2 cellular contexts compared by ENCODE assay signal in the genomic region with DNA sequence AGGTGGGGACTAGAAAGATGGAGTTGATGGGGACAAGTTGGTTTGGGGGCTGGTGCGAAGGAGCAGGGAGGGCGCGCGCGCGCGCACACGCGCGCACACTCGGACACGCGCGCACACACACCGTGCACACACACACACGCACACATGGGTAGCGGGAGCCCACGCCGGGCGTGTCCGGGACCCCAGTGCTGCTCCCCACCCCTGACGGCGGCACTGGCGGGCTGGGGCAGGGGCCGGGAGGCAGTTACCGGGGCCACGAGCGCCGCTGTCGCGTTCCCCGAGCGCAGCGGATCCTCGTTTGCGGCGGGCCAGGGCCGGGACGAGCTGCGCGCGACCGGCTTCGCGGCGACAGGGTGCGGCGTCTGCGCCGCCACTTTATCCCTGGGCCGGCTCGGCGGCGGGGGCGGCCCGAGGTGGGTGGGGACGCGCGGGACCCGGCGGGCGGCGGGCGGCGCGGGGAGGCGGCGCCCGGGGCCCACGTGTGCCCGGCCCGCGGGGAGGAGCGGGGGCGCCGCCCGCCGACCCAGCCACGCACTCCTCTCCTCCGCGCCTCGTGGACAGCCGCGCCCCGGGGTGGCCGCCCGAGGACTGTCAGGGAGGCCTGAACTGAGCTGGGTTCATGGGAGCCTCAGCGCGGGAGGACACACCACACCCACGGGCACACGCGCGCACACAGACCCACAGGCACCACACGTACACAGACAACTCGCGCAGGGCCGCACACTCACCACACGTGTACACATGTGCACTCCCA.
TF ChIP-seq lines count a peak whose summit lies in the region.

No MANE protein-coding gene starts in this region.

TF ChIP-seq in HCT116, 20 proteins besides CTCF, POLR2A, EP300 and RAD21 (continued from another document):
- TF ChIP-seq, protein P1, sequence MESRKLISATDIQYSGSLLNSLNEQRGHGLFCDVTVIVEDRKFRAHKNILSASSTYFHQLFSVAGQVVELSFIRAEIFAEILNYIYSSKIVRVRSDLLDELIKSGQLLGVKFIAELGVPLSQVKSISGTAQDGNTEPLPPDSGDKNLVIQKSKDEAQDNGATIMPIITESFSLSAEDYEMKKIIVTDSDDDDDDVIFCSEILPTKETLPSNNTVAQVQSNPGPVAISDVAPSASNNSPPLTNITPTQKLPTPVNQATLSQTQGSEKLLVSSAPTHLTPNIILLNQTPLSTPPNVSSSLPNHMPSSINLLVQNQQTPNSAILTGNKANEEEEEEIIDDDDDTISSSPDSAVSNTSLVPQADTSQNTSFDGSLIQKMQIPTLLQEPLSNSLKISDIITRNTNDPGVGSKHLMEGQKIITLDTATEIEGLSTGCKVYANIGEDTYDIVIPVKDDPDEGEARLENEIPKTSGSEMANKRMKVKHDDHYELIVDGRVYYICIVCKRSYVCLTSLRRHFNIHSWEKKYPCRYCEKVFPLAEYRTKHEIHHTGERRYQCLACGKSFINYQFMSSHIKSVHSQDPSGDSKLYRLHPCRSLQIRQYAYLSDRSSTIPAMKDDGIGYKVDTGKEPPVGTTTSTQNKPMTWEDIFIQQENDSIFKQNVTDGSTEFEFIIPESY (IDR thresholded peaks at IDR 0.05; ENCODE audit: extremely low read depth, insufficient replicate concordance, low read length): no peak

TF ChIP-seq in SK-N-SH treated with all-trans-retinoic acid at 6 μM for 48 hours, 23 proteins besides CTCF, POLR2A, EP300 and RAD21 (continued from another document):
- TF ChIP-seq, protein P2, sequence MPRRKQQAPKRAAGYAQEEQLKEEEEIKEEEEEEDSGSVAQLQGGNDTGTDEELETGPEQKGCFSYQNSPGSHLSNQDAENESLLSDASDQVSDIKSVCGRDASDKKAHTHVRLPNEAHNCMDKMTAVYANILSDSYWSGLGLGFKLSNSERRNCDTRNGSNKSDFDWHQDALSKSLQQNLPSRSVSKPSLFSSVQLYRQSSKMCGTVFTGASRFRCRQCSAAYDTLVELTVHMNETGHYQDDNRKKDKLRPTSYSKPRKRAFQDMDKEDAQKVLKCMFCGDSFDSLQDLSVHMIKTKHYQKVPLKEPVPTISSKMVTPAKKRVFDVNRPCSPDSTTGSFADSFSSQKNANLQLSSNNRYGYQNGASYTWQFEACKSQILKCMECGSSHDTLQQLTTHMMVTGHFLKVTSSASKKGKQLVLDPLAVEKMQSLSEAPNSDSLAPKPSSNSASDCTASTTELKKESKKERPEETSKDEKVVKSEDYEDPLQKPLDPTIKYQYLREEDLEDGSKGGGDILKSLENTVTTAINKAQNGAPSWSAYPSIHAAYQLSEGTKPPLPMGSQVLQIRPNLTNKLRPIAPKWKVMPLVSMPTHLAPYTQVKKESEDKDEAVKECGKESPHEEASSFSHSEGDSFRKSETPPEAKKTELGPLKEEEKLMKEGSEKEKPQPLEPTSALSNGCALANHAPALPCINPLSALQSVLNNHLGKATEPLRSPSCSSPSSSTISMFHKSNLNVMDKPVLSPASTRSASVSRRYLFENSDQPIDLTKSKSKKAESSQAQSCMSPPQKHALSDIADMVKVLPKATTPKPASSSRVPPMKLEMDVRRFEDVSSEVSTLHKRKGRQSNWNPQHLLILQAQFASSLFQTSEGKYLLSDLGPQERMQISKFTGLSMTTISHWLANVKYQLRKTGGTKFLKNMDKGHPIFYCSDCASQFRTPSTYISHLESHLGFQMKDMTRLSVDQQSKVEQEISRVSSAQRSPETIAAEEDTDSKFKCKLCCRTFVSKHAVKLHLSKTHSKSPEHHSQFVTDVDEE (CRISPR knock-in tag; IDR thresholded peaks at IDR 0.05): peak; percentile 38; the same call in 1 of the 2 replicates
- no peak for TF ChIP-seq RARB (CRISPR knock-in tag; IDR thresholded peaks at IDR 0.05)
- no peak for TF ChIP-seq ZNF70 (CRISPR knock-in tag; IDR thresholded peaks at IDR 0.05)
